Comparison of ENCODE assay signal across 19 cellular contexts in genomic region chr12:106141452-106141851, GRCh38. TPM values are rescaled to one million over a fixed set of nuclear protein-coding genes. Genes with fewer than 3 reads are reported as not detected.
A peak's percentile ranks its signal among the peaks of the same experiment; 100 is the strongest.
DNase-seq lines count a peak whose midpoint lies in the region; ATAC-seq, FAIRE-seq and TF ChIP-seq lines count a peak whose summit lies in the region.
"Had no signal": no experiment of that assay in that cellular context is flagged by ENCODE, and none has a peak within 500 bp of the region (broad histone marks: within the 10 kb centered on the region; RNA-seq: fewer than 3 reads in every experiment).

No MANE protein-coding gene starts in this region.

- H3K4me2 ChIP-seq in H9 (ENCODE audit: insufficient read depth, insufficient read length, low read length) (no peak overlapping the region), astrocyte (ENCODE audit: low read length) (peak overlapping the region; percentile 90), smooth muscle cell (peak overlapping the region; percentile 82)

- H3T11ph ChIP-seq in H9 (ENCODE audit: low read length) = no peak overlapping the region

- H3K27ac ChIP-seq in H9 (ENCODE audit: insufficient read length, low read depth, low read length) (no peak overlapping the region), astrocyte (ENCODE audit: low read depth, low read length) (no peak overlapping the region), smooth muscle cell (ENCODE audit: low read depth) (no peak overlapping the region), WERI-Rb-1 (no peak overlapping the region)

- no peak overlapping the region for H2BK15ac ChIP-seq in H9 (ENCODE audit: low read depth, low read length)

- ATAC-seq in GM21786 (IDR thresholded peaks at IDR 0.05; ENCODE audit: unreplicated experiment) = no peak
- ATAC-seq: naive thymus-derived CD8-positive, alpha-beta T cell had no signal

- H3K4me1 ChIP-seq in H9 (ENCODE audit: insufficient read depth, low read length) (peaks cover 6% of the 10 kb centered on the region; the same call in 1 of the 2 replicates), astrocyte (ENCODE audit: insufficient read depth, low read length) (peaks cover 33% of the 10 kb centered on the region), smooth muscle cell (ENCODE audit: low read depth) (peaks cover 30% of the 10 kb centered on the region)

- H3K4me1 Mint-ChIP-seq in H9 (peaks cover 49 to 65% of the 10 kb centered on the region in 2 experiments), astrocyte (ENCODE audit: low read depth, unreplicated experiment) (peaks cover 44% of the 10 kb centered on the region)

- H3K27ac Mint-ChIP-seq in H9 (peak overlapping the region in 2 of 3 experiments; percentile 15 to 22; a peak in 1 of 7 replicates), astrocyte (ENCODE audit: unreplicated experiment) (no peak overlapping the region)
- H3K27ac Mint-ChIP-seq: activated T-helper 1 cell treated with anti-CD3 and anti-CD28 coated beads, Interleukin-12 subunit alpha, Interleukin-12 subunit beta, Interleukin-2, Interleukin-4 antibody, amounts not matched to agents 30 ng/mL and 10 ng/mL and 1 ng/mL, durations not matched to agents 14 hours and 24 hours and 36 hours; naive thymus-derived CD8-positive, alpha-beta T cell had no signal

- no peaks in the 10 kb centered on the region for H4K20me1 ChIP-seq in H9 (ENCODE audit: control insufficient read depth, insufficient read depth, insufficient read length)
- H4K20me1 ChIP-seq in astrocyte (ENCODE audit: insufficient read depth, low read length) = peaks cover 18% of the 10 kb centered on the region
- peaks cover 61% of the 10 kb centered on the region for H4K20me1 ChIP-seq in smooth muscle cell (ENCODE audit: low read depth)

- DNase-seq in H9 (no peak), astrocyte (ENCODE audit: low read depth) (no peak), inferior parietal cortex (ENCODE audit: extremely low spot score) (peak; percentile 6), smooth muscle cell (lab: John Stamatoyannopoulos, UW; ENCODE audit: unreplicated experiment) (no peak), GM13977 (ENCODE audit: low spot score) (no peak), WERI-Rb-1 (no peak)
- DNase-seq: activated CD4-positive, alpha-beta T cell treated with anti-CD3 and anti-CD28 coated beads, Interleukin-2, amount 50 U/mL, for 4 hours; DMS79 treated with DMSO at 0.1 percent for 48 hours; erythroblast; hypothalamus; MM.1S; naive thymus-derived CD8-positive, alpha-beta T cell; NCI-H2107; NCI-H82 had no signal

- H3K36me3 Mint-ChIP-seq in H9 (ENCODE audit: insufficient read depth in 1 of 3, low read depth in 3 of 3) (0 out of 7 replicates have a peak, but pooled peaks cover 0 to 3% (median 0%) of the 10 kb centered on the region in 3 experiments), astrocyte (ENCODE audit: low read depth, unreplicated experiment) (peaks cover 4% of the 10 kb centered on the region)
- H3K36me3 Mint-ChIP-seq: CD14-positive monocyte had no signal

- H2BK5ac ChIP-seq in H9 (ENCODE audit: insufficient read length, low read length) = no peak overlapping the region

- no CpG with 5 or more reads among the region's 3 CpGs for WGBS in H9 (ENCODE audit: extremely low coverage, insufficient read length, low lambda C conversion rate)
- WGBS in smooth muscle cell (ENCODE audit: low lambda C conversion rate) = 48% methylated on average over 3 of the region's 3 CpGs

- H3K4me3 Mint-ChIP-seq in H9 = no peak overlapping the region
- H3K4me3 Mint-ChIP-seq in astrocyte (ENCODE audit: unreplicated experiment) = peak overlapping the region; percentile 91
- H3K4me3 Mint-ChIP-seq: activated T-helper 1 cell treated with anti-CD3 and anti-CD28 coated beads, Interleukin-12 subunit alpha, Interleukin-12 subunit beta, Interleukin-2, Interleukin-4 antibody, amounts not matched to agents 30 ng/mL and 10 ng/mL and 1 ng/mL, durations not matched to agents 14 hours and 24 hours and 36 hours had no signal

- H3K27me3 Mint-ChIP-seq in H9 (ENCODE audit: low read depth) (peaks cover 12% of the 10 kb centered on the region), astrocyte (ENCODE audit: low read depth, unreplicated experiment) (no peaks in the 10 kb centered on the region)

- no peaks in the 10 kb centered on the region for H3K9me3 ChIP-seq in H9 (ENCODE audit: control insufficient read depth, low read depth, low read length)
- no peaks in the 10 kb centered on the region for H3K9me3 ChIP-seq in astrocyte (ENCODE audit: insufficient read depth, low read depth, low read length)
- no peaks in the 10 kb centered on the region for H3K9me3 ChIP-seq in smooth muscle cell (replicated peaks; ENCODE audit: low read depth)
- H3K9me3 ChIP-seq in WERI-Rb-1 (ENCODE audit: severe bottlenecking) = no peaks in the 10 kb centered on the region

- H3K4me3 ChIP-seq in astrocyte (ENCODE audit: insufficient read depth, low read depth, low read length) (no peak overlapping the region), smooth muscle cell (no peak overlapping the region), WERI-Rb-1 (ENCODE audit: low read depth, low read length) (no peak overlapping the region)

- no peak overlapping the region for H2BK120ac ChIP-seq in H9 (ENCODE audit: low read depth, low read length, poor library complexity, severe bottlenecking)

- H3K9me3 Mint-ChIP-seq in H9 (no peaks in the 10 kb centered on the region), astrocyte (ENCODE audit: unreplicated experiment) (no peaks in the 10 kb centered on the region)
- H3K9me3 Mint-ChIP-seq: activated T-helper 1 cell treated with anti-CD3 and anti-CD28 coated beads, Interleukin-12 subunit alpha, Interleukin-12 subunit beta, Interleukin-2, Interleukin-4 antibody, amounts not matched to agents 30 ng/mL and 10 ng/mL and 1 ng/mL, durations not matched to agents 14 hours and 24 hours and 36 hours had no signal

- TF ChIP-seq CTCF in H9 (conservative IDR thresholded peaks at IDR 0.05) = no peak
- no peak for TF ChIP-seq CTCF in astrocyte (IDR thresholded peaks at IDR 0.05; ENCODE audit: insufficient read depth, low read depth, low read length)
- no peak for TF ChIP-seq CTCF in smooth muscle cell (IDR thresholded peaks at IDR 0.05; ENCODE audit: borderline replicate concordance, insufficient read depth, poor library complexity, severe bottlenecking)
- no peak for TF ChIP-seq CTCF in GM13977 (IDR thresholded peaks at IDR 0.05; ENCODE audit: extremely low read depth, insufficient read depth, missing control alignments)
- TF ChIP-seq CTCF in WERI-Rb-1 (IDR thresholded peaks at IDR 0.05; ENCODE audit: low read depth, low read length) = no peak

- H3K56ac ChIP-seq in H9 (ENCODE audit: insufficient read length, low read depth, low read length) = no peak overlapping the region

- H4K8ac ChIP-seq in H9 (replicated peaks; ENCODE audit: insufficient read length, low read depth, low read length) = no peak overlapping the region

- H3K4ac ChIP-seq in H9 (ENCODE audit: low read depth, low read length) = no peak overlapping the region

- H3K79me2 ChIP-seq in H9 (ENCODE audit: insufficient read depth, low read length) (peaks cover 4% of the 10 kb centered on the region; the same call in 1 of the 2 replicates), astrocyte (ENCODE audit: insufficient read depth, low read length) (peaks cover 61% of the 10 kb centered on the region), smooth muscle cell (ENCODE audit: low read depth) (peaks cover 52% of the 10 kb centered on the region)

- no peak overlapping the region for H2BK12ac ChIP-seq in H9 (ENCODE audit: insufficient read length, low read depth, low read length)

- H3K9ac ChIP-seq in H9 (ENCODE audit: extremely low read depth, insufficient read length, low read length) (no peak overlapping the region), astrocyte (ENCODE audit: low read length) (no peak overlapping the region), smooth muscle cell (ENCODE audit: low read depth) (no peak overlapping the region)

- H3K36me3 ChIP-seq in astrocyte (ENCODE audit: insufficient read depth, low read length) (no peaks in the 10 kb centered on the region), smooth muscle cell (ENCODE audit: low read depth) (no peaks in the 10 kb centered on the region), WERI-Rb-1 (no peaks in the 10 kb centered on the region)

- no peak overlapping the region for H2AK5ac ChIP-seq in H9 (ENCODE audit: insufficient read length, low read length)

- H3K14ac ChIP-seq in H9 (ENCODE audit: insufficient read depth, low read length) = no peak overlapping the region

- no peak overlapping the region for H4K91ac ChIP-seq in H9 (ENCODE audit: insufficient read length, low read depth, low read length)

- no peak overlapping the region for H3K23ac ChIP-seq in H9 (ENCODE audit: insufficient read length, low read depth, low read length)

- no peak overlapping the region for H4K5ac ChIP-seq in H9 (ENCODE audit: insufficient read length, low read depth, low read length)

- H3K18ac ChIP-seq in H9 (ENCODE audit: insufficient read length, low read depth, low read length) = no peak overlapping the region

- H3K27me3 ChIP-seq in H9 (ENCODE audit: insufficient read depth, low read length) (no peaks in the 10 kb centered on the region), astrocyte (ENCODE audit: insufficient read depth, low read length) (no peaks in the 10 kb centered on the region), smooth muscle cell (ENCODE audit: low read depth) (no peaks in the 10 kb centered on the region), WERI-Rb-1 (ENCODE audit: insufficient read depth, low read depth, severe bottlenecking) (peaks cover 22% of the 10 kb centered on the region)

- H3K79me1 ChIP-seq in H9 (ENCODE audit: insufficient read depth, low read depth, low read length, poor library complexity, severe bottlenecking) = no peaks in the 10 kb centered on the region

- in situ Hi-C loops in GM13977 (cut with MboI; ENCODE audit: low pct_unique_long_range_greater_than_20kb, low sequenced_read_pairs, unreplicated experiment) = no loop called here

- H3K23me2 ChIP-seq in H9 (ENCODE audit: insufficient read length, low read depth, low read length, poor library complexity, severe bottlenecking) = peaks cover 22% of the 10 kb centered on the region

- H2AFZ ChIP-seq in H9 (ENCODE audit: low read length) = no peak overlapping the region
- H2AFZ ChIP-seq in astrocyte (ENCODE audit: low read depth, low read length) = no peak overlapping the region
- H2AFZ ChIP-seq in smooth muscle cell (ENCODE audit: low read depth) = no peak overlapping the region

- no peak overlapping the region for H2BK20ac ChIP-seq in H9 (ENCODE audit: low read depth, low read length, poor library complexity, severe bottlenecking)

- H3F3A ChIP-seq in smooth muscle cell (ENCODE audit: low read depth) = peaks cover 30% of the 10 kb centered on the region

- FAIRE-seq in astrocyte (lab: Jason Lieb, UNC) = peak; percentile 71
- FAIRE-seq: colon, HTR-8/SVneo had no signal

RNA-seq across cellular contexts. Expression of gene NUAK1, which starts 2.7 kb away (rescaled TPM):
- total RNA-seq in H9 (2021) (9.5 and 10.1 TPM in 2 replicates), astrocyte (94.0 and 96.1 TPM in 2 replicates), smooth muscle cell (54.0 and 64.2 TPM in 2 replicates)
- 35.3 and 38.8 TPM in 2 replicates for polyA plus RNA-seq in smooth muscle cell
- total RNA-seq: activated T-helper 1 cell treated with anti-CD3 and anti-CD28 coated beads, Interleukin-12 subunit alpha, Interleukin-12 subunit beta, Interleukin-2, Interleukin-4 antibody, amounts not matched to agents 30 ng/mL and 10 ng/mL and 1 ng/mL, durations not matched to agents 14 hours and 24 hours and 36 hours; naive thymus-derived CD8-positive, alpha-beta T cell had no signal
- polyA plus RNA-seq: CD14-positive monocyte had no signal
